Comparison of ENCODE assay signal across 8 cellular contexts in the genomic region with DNA sequence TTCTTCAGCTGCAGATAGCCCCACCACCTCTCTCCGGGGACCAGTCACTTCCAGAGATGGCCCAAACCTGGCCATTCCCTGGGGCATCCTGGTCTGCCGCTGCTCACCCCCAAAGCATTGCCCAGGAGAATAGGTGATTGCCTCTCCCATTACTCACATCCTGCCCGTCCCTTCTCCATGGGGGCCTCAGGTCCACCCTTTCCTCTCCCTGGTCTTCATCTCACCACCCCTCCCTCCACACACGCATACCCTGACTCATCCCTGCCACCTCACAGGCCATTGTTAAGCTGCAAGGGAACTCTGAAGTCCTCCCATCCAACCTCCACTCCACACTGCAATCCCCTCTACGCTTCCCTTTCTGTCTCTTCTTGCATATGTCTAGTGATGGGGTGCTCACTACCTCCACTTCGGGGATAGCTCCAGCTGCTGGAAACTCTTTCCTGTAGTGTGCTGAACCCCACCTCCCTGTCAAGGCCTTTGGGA. TPM values are rescaled to one million over a fixed set of nuclear protein-coding genes. Genes with fewer than 3 reads are reported as not detected.
DNase-seq lines count a peak whose midpoint lies in the region; ATAC-seq and TF ChIP-seq lines count a peak whose summit lies in the region.

Gene PLEKHG5 (minus strand): TSS at position 188 of the 483 bp plus-strand sequence. CDS start 14,096 bp downstream, outside the sequence.

- no peaks in the 10 kb centered on the region for H3K9me3 Mint-ChIP-seq in CD8-positive, alpha-beta memory T cell

- H3K27me3 Mint-ChIP-seq in CD8-positive, alpha-beta memory T cell: peaks cover 4 to 18% of the 10 kb centered on the region in 2 donors

- CTCF ChIA-PET in CD8-positive, alpha-beta memory T cell (lab: Charles Lee): interaction anchor here (1.2 to 7.2 kb wide), 8 partner anchors 7 to 154 kb away, joined by 4 to 79 read pairs (median 8); partner anchors contain the start of genes NOL9 and TAS1R1

- no peak for DNase-seq in CD8-positive, alpha-beta memory T cell
- DNase-seq in NB4 (ENCODE audit: low read depth) (peak; percentile 95), colonic mucosa (no peak), lower lobe of right lung (no peak), transverse colon (no peak), GM19238 (ENCODE audit: insufficient read length, low spot score) (no peak), medulla oblongata (ENCODE audit: extremely low spot score) (no peak)

- H3K36me3 Mint-ChIP-seq in CD8-positive, alpha-beta memory T cell: peaks cover 0 to 2% (median 0%) of the 10 kb centered on the region in 3 donors

- TF ChIP-seq POLR2A in NB4 (IDR thresholded peaks at IDR 0.05; ENCODE audit: extremely low read depth, insufficient read length) (no peak), transverse colon (IDR thresholded peaks at IDR 0.05) (no peak)

- H3K4me3 ChIP-seq in CD8-positive, alpha-beta memory T cell (ENCODE audit: low read length): peak within 1 kb of the TSS; percentile 78
- H3K4me3 ChIP-seq in NB4 (ENCODE audit: low read depth, low read length): peak within 1 kb of the TSS; percentile 71
- peak within 1 kb of the TSS; percentile 81 for H3K4me3 ChIP-seq in colonic mucosa
- H3K4me3 ChIP-seq in lower lobe of right lung: peak within 1 kb of the TSS; percentile 64
- peak within 1 kb of the TSS; percentile 51 to 90 (median 60) for H3K4me3 ChIP-seq in transverse colon

- peaks cover 9% of the 10 kb centered on the region for H3K27me3 ChIP-seq in CD8-positive, alpha-beta memory T cell (ENCODE audit: insufficient read depth, low read length, poor library complexity, severe bottlenecking)
- peaks cover under 1% of the 10 kb centered on the region for H3K27me3 ChIP-seq in colonic mucosa
- peaks cover 18% of the 10 kb centered on the region for H3K27me3 ChIP-seq in lower lobe of right lung (ENCODE audit: low read depth)
- peaks cover 11% of the 10 kb centered on the region for H3K27me3 ChIP-seq in transverse colon

- H3K4me3 Mint-ChIP-seq in CD8-positive, alpha-beta memory T cell: peak within 1 kb of the TSS; percentile 68 to 89 (median 78)

- WGBS in transverse colon (ENCODE audit: low coverage in 1 of 2), 2 donors: 76 to 77% methylated on average over 3 to 6 of the region's 6 CpGs

- peak within 1 kb of the TSS; percentile 5 to 92 (median 72) for H3K27ac Mint-ChIP-seq in CD8-positive, alpha-beta memory T cell

- H3K4me1 Mint-ChIP-seq in CD8-positive, alpha-beta memory T cell: peaks cover 17 to 31% (median 19%) of the 10 kb centered on the region in 3 donors

- H3K9me3 ChIP-seq in CD8-positive, alpha-beta memory T cell (ENCODE audit: low read length): no peaks in the 10 kb centered on the region
- H3K9me3 ChIP-seq in colonic mucosa: no peaks in the 10 kb centered on the region
- no peaks in the 10 kb centered on the region for H3K9me3 ChIP-seq in lower lobe of right lung
- H3K9me3 ChIP-seq in transverse colon: no peaks in the 10 kb centered on the region

- H3K36me3 ChIP-seq in CD8-positive, alpha-beta memory T cell (ENCODE audit: insufficient read depth, low read length): no peaks in the 10 kb centered on the region
- H3K36me3 ChIP-seq in colonic mucosa (no peaks in the 10 kb centered on the region), lower lobe of right lung (no peaks in the 10 kb centered on the region), transverse colon (no peaks in the 10 kb centered on the region)

- intact Hi-C loops in colonic mucosa (cut with DNase I): no loop called here
- intact Hi-C loops in lower lobe of right lung (cut with DNase I): no loop called here
- intact Hi-C loops in transverse colon (cut with DNase I; ENCODE audit: low total_unique reads): no loop called here

- peak within 1 kb of the TSS; percentile 51 for H3K27ac ChIP-seq in CD8-positive, alpha-beta memory T cell (ENCODE audit: low read depth, low read length)
- H3K27ac ChIP-seq in colonic mucosa: peak within 1 kb of the TSS; percentile 67
- peak within 1 kb of the TSS; percentile 73 for H3K27ac ChIP-seq in lower lobe of right lung
- peak within 1 kb of the TSS; percentile 75 to 87 (median 80) for H3K27ac ChIP-seq in transverse colon

- no peak for ATAC-seq in lower lobe of right lung
- ATAC-seq in GM18909 (IDR thresholded peaks at IDR 0.05; ENCODE audit: poor library complexity, unreplicated experiment): no peak

- TF ChIP-seq CTCF in NB4 (IDR thresholded peaks at IDR 0.05; ENCODE audit: low read depth, low read length) (no peak), colonic mucosa (IDR thresholded peaks at IDR 0.05) (no peak), lower lobe of right lung (IDR thresholded peaks at IDR 0.05) (no peak), transverse colon (IDR thresholded peaks at IDR 0.05) (no peak)

- POLR2A ChIA-PET in CD8-positive, alpha-beta memory T cell (lab: Charles Lee): no interaction called here

- peaks cover 14% of the 10 kb centered on the region for H3K4me1 ChIP-seq in CD8-positive, alpha-beta memory T cell (ENCODE audit: insufficient read depth, low read length)
- H3K4me1 ChIP-seq in colonic mucosa (peaks cover 3% of the 10 kb centered on the region), lower lobe of right lung (peaks cover 43% of the 10 kb centered on the region), transverse colon (peaks cover 7 to 36% (median 26%) of the 10 kb centered on the region in 4 donors)

- no peak for TF ChIP-seq EP300 in transverse colon (IDR thresholded peaks at IDR 0.05; ENCODE audit: low read depth)

- H3K9ac ChIP-seq in colonic mucosa (ENCODE audit: low read depth in 2 of 2, low read length in 2 of 2): peak within 1 kb of the TSS; percentile 79 to 84

- in situ Hi-C loops in transverse colon (cut with MboI; ENCODE audit: low pct_ligation_motif_present in 1 of 4, low pct_unique_long_range_greater_than_20kb in 1 of 4, low sequenced_read_pairs in 3 of 4): loop anchor here in 3 of 4 donors (25.0 kb wide), 1 partner anchor 146 kb away; no protein-coding TSS in a partner anchor

RNA-seq across cellular contexts. Expression of gene PLEKHG5, which starts in this region (rescaled TPM):
- 1 to 10 TPM; 2.2 to 2.6 TPM for total RNA-seq in CD8-positive, alpha-beta memory T cell
- 1.0 TPM for polyA plus RNA-seq in CD8-positive, alpha-beta memory T cell
- 10 to 100 TPM; 13.9 to 19.6 TPM for total RNA-seq in colonic mucosa
- 9.5 TPM for total RNA-seq in lower lobe of right lung
- 10 to 100 TPM; 17.9 to 42.7 (median 37.1) TPM for total RNA-seq in transverse colon
